Comparison of ENCODE assay signal across 8 cellular contexts in the genomic region with DNA sequence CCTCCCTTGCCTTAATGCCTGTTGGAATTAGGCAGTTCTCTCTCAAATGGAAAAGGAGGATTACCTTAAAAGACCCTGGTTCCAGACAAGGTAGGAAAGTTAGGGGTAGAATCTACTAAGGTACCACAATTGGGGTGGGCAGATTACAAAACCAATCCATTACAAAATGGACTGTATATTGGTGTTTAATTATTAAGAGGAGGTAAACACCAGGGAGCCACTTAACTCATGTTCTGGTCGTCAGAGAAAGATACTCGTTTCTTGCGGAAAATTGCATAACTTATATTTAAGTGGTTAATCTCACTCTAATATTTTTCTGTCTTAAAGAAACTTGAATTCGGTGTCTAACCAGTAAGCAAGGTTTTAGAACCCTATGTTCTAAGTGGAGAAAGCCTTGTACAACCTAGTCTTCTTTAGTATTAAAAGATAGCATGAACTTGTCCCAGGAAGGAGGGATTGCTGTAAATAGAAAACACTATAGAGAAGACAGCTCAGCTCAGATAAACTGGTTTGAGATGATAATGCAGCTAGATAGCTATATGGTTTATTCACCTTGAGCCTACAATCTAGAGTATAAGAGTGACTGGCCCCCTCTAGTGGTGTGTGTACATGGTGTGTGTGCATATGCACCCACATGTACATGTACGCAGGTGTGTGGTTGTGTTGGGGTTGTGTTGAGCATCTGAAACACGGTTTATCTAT. TPM values are rescaled to one million over a fixed set of nuclear protein-coding genes. Genes with fewer than 3 reads are reported as not detected.
DNase-seq lines count a peak whose midpoint lies in the region; ATAC-seq and TF ChIP-seq lines count a peak whose summit lies in the region.

No MANE protein-coding gene starts in this region.

- H3K36me3 Mint-ChIP-seq in T-helper 1 cell treated with Interleukin-12 subunit alpha and Interleukin-12 subunit beta and Interleukin-4 antibody, amounts not matched to agents 30 μg/mL and 1 μg/mL, for 36 hours (ENCODE audit: low read depth), result no peaks in the 10 kb centered on the region
- H3K36me3 Mint-ChIP-seq in memory B cell, result peaks cover 4% of the 10 kb centered on the region

- 55 to 65% (median 60%) methylated on average over 6 of the region's 6 CpGs for WGBS in stomach, 5 donors

- H3K4me3 ChIP-seq in cardiac fibroblast (replicated peaks in 1 of 2; ENCODE audit: low read depth in 2 of 2, low read length in 2 of 2) (no peak overlapping the region), stomach (no peak overlapping the region)

- DNase-seq in NK-92 treated with Interleukin-12 subunit alpha and Interleukin-12 subunit beta, amount 100 ng/mL, for 24 hours (lab: John Stamatoyannopoulos, UW), result peak; percentile 36
- DNase-seq in NK-92 (lab: John Stamatoyannopoulos, UW; ENCODE audit: unreplicated experiment) (no peak), Kasumi-1 (lab: John Stamatoyannopoulos, UW) (peak; percentile 34 to 37), cardiac fibroblast (ENCODE audit: low read depth in 2 of 2) (peak; percentile 26 to 49), memory B cell (ENCODE audit: low spot score in 2 of 2) (peak; percentile 36 to 39), stomach (peak; percentile 61)

- H3K27ac Mint-ChIP-seq in T-helper 1 cell treated with Interleukin-12 subunit alpha and Interleukin-12 subunit beta and Interleukin-4 antibody, amounts not matched to agents 30 μg/mL and 1 μg/mL, for 36 hours, result peak overlapping the region; percentile 45
- H3K27ac Mint-ChIP-seq in memory B cell, result no peak overlapping the region

- peaks cover 42% of the 10 kb centered on the region for H3K4me1 Mint-ChIP-seq in T-helper 1 cell treated with Interleukin-12 subunit alpha and Interleukin-12 subunit beta and Interleukin-4 antibody, amounts not matched to agents 30 μg/mL and 1 μg/mL, for 36 hours (ENCODE audit: low read depth)
- H3K4me1 Mint-ChIP-seq in memory B cell, result peaks cover 7% of the 10 kb centered on the region

- peak; percentile 45 for TF ChIP-seq CTCF in cardiac fibroblast (IDR thresholded peaks at IDR 0.05; ENCODE audit: low read depth, low read length)
- TF ChIP-seq CTCF in stomach (IDR thresholded peaks at IDR 0.05), result peak in 5 of 7 experiments; percentile 42 to 61 (median 47)

- H3K9me3 ChIP-seq in stomach, result no peaks in the 10 kb centered on the region

- peaks cover 0 to 29% (median 8%) of the 10 kb centered on the region in 4 donors for H3K4me1 ChIP-seq in stomach

- no peaks in the 10 kb centered on the region for H3K27me3 Mint-ChIP-seq in T-helper 1 cell treated with Interleukin-12 subunit alpha and Interleukin-12 subunit beta and Interleukin-4 antibody, amounts not matched to agents 30 μg/mL and 1 μg/mL, for 36 hours (ENCODE audit: low read depth)
- no peaks in the 10 kb centered on the region for H3K27me3 Mint-ChIP-seq in memory B cell

- ATAC-seq in memory B cell (ENCODE audit: low read depth) (peak; percentile 85), GM21367 (IDR thresholded peaks at IDR 0.05; ENCODE audit: unreplicated experiment) (no peak)

- TF ChIP-seq EP300 in stomach (IDR thresholded peaks at IDR 0.05), result no peak

- TF ChIP-seq POLR2A in stomach (IDR thresholded peaks at IDR 0.05), result no peak

- H3K36me3 ChIP-seq in stomach, result peaks cover 0 to 19% (median 18%) of the 10 kb centered on the region in 4 donors

- no peak overlapping the region for H3K4me3 Mint-ChIP-seq in T-helper 1 cell treated with Interleukin-12 subunit alpha and Interleukin-12 subunit beta and Interleukin-4 antibody, amounts not matched to agents 30 μg/mL and 1 μg/mL, for 36 hours
- no peak overlapping the region for H3K4me3 Mint-ChIP-seq in memory B cell

- intact Hi-C loops in stomach (cut with DNase I; ENCODE audit: low total_unique reads), result no loop called here

- no peak overlapping the region for H3K27ac ChIP-seq in stomach

- H3K27me3 ChIP-seq in stomach, result no peaks in the 10 kb centered on the region

- no peaks in the 10 kb centered on the region for H3K9me3 Mint-ChIP-seq in T-helper 1 cell treated with Interleukin-12 subunit alpha and Interleukin-12 subunit beta and Interleukin-4 antibody, amounts not matched to agents 30 μg/mL and 1 μg/mL, for 36 hours
- no peaks in the 10 kb centered on the region for H3K9me3 Mint-ChIP-seq in memory B cell

RNA-seq across cellular contexts. Expression of a gene that starts 58.0 kb away (rescaled TPM):
- 1 to 10 TPM in 2 of 5 donors, not detected in 3; 2.0 TPM for total RNA-seq in stomach
- polyA plus RNA-seq in stomach, result under 1 TPM; 0.56 to 0.98 (median 0.76) TPM
